ENCODE assay signal across 18 cellular contexts in genomic region chr6:74604279-74604678, GRCh38.
A peak's percentile ranks its signal among the peaks of the same experiment; 100 is the strongest.
DNase-seq lines count a peak whose midpoint lies in the region; TF ChIP-seq lines count a peak whose summit lies in the region.
"Had no signal": no experiment of that assay in that cellular context is flagged by ENCODE, and none has a peak within 500 bp of the region (broad histone marks: within the 10 kb centered on the region; RNA-seq: fewer than 3 reads in every experiment).

No MANE protein-coding gene starts in this region.

- no peaks in the 10 kb centered on the region for H3K79me1 ChIP-seq in mesenchymal stem cell (replicated peaks; ENCODE audit: low read length, poor library complexity, severe bottlenecking)

- no peak overlapping the region for H4K8ac ChIP-seq in mesenchymal stem cell (ENCODE audit: low read length)

- H3K23ac ChIP-seq in mesenchymal stem cell (ENCODE audit: low read length in 2 of 2), result no peak overlapping the region

- peaks cover 34% of the 10 kb centered on the region for H3K4me1 Mint-ChIP-seq in mesothelial cell of epicardium
- H3K4me1 Mint-ChIP-seq: B cell; CD4-positive, CD25-positive, alpha-beta regulatory T cell had no signal

- H2AFZ ChIP-seq in GM23248 (no peak overlapping the region), osteoblast (ENCODE audit: low read length) (no peak overlapping the region), mesenchymal stem cell (ENCODE audit: low read depth, low read length) (no peak overlapping the region)

- TF ChIP-seq CTCF in mesothelial cell of epicardium (IDR thresholded peaks at IDR 0.05; ENCODE audit: unreplicated experiment), result no peak
- no peak for TF ChIP-seq CTCF in osteoblast (IDR thresholded peaks at IDR 0.05; ENCODE audit: extremely low read depth, low read depth, low read length)

- H2BK5ac ChIP-seq in mesenchymal stem cell (ENCODE audit: low read depth, low read length, poor library complexity, severe bottlenecking), result no peak overlapping the region

- H3K27me3 ChIP-seq in GM23248 (replicated peaks; ENCODE audit: insufficient read depth) (no peaks in the 10 kb centered on the region), osteoblast (ENCODE audit: insufficient read depth, low read length) (no peaks in the 10 kb centered on the region), mesenchymal stem cell (ENCODE audit: control insufficient read depth in 1 of 2, insufficient read depth in 1 of 2, low read length in 2 of 2) (no peaks in the 10 kb centered on the region)
- H3K27me3 ChIP-seq: BLaER1 had no signal

- no peaks in the 10 kb centered on the region for H3K79me2 ChIP-seq in GM23248 (ENCODE audit: insufficient read depth)
- H3K79me2 ChIP-seq in osteoblast (ENCODE audit: insufficient read depth, low read length), result no peaks in the 10 kb centered on the region

- H2BK120ac ChIP-seq in mesenchymal stem cell (ENCODE audit: low read depth, low read length), result no peak overlapping the region

- H2BK12ac ChIP-seq in mesenchymal stem cell (ENCODE audit: low read length in 2 of 2), result no peak overlapping the region

- H3K9me3 ChIP-seq in GM23248 (ENCODE audit: low read depth) (no peaks in the 10 kb centered on the region), SK-N-MC (ENCODE audit: low read depth, low read length) (no peaks in the 10 kb centered on the region), osteoblast (ENCODE audit: low read depth, low read length) (no peaks in the 10 kb centered on the region), mesenchymal stem cell (ENCODE audit: control insufficient read depth, low read length) (no peaks in the 10 kb centered on the region)
- H3K9me3 ChIP-seq: BLaER1, Caco-2 had no signal

- no peak overlapping the region for H3K4ac ChIP-seq in mesenchymal stem cell (ENCODE audit: low read depth in 1 of 2, low read length in 2 of 2)

- no peak overlapping the region for H2AK5ac ChIP-seq in mesenchymal stem cell (ENCODE audit: low read length, severe bottlenecking)

- H3K18ac ChIP-seq in mesenchymal stem cell (ENCODE audit: low read depth in 1 of 2, low read length in 2 of 2), result no peak overlapping the region

- no peak overlapping the region for H3K27ac ChIP-seq in GM23248
- H3K27ac ChIP-seq in SK-N-MC, result peak overlapping the region; percentile 98
- H3K27ac ChIP-seq in osteoblast (ENCODE audit: low read depth, low read length), result peak overlapping the region; percentile 17
- H3K27ac ChIP-seq in mesenchymal stem cell (ENCODE audit: low read length, poor library complexity, severe bottlenecking), result no peak overlapping the region
- H3K27ac ChIP-seq: 22Rv1, BLaER1, C4-2B had no signal

- no peak overlapping the region for H3K4me3 Mint-ChIP-seq in mesothelial cell of epicardium
- H3K4me3 Mint-ChIP-seq: B cell; CD4-positive, CD25-positive, alpha-beta regulatory T cell; CD8-positive, alpha-beta T cell had no signal

- WGBS in GM23248 (ENCODE audit: low coverage in 1 of 2, low lambda C conversion rate in 2 of 2, missing lambda C conversion rate in 2 of 2), 2 experiments, result 80 to 83% methylated on average over 3 of the region's 3 CpGs
- WGBS in mesenchymal stem cell, result 94% methylated on average over 3 of the region's 3 CpGs

- no peak overlapping the region for H3K14ac ChIP-seq in mesenchymal stem cell (ENCODE audit: low read length in 2 of 2)

- no peak overlapping the region for H3K4me3 ChIP-seq in GM23248
- H3K4me3 ChIP-seq in SK-N-MC, result peak overlapping the region; percentile 50; the same call in 1 of the 2 replicates
- no peak overlapping the region for H3K4me3 ChIP-seq in osteoblast (ENCODE audit: insufficient read depth, low read length)
- no peak overlapping the region for H3K4me3 ChIP-seq in mesenchymal stem cell (ENCODE audit: insufficient read depth in 1 of 2, low read depth in 1 of 2, low read length in 2 of 2)
- H3K4me3 ChIP-seq: BLaER1 had no signal

- H3K4me2 ChIP-seq in GM23248 (ENCODE audit: unreplicated experiment), result peak overlapping the region; percentile 9
- no peak overlapping the region for H3K4me2 ChIP-seq in osteoblast (ENCODE audit: insufficient read depth, low read length)
- no peak overlapping the region for H3K4me2 ChIP-seq in mesenchymal stem cell (ENCODE audit: low read length, poor library complexity, severe bottlenecking)
- H3K4me2 ChIP-seq: BLaER1 had no signal

- no peak overlapping the region for H4K91ac ChIP-seq in mesenchymal stem cell (ENCODE audit: low read length)

- peaks cover 37% of the 10 kb centered on the region for H3F3A ChIP-seq in GM23248 (ENCODE audit: insufficient read depth)

- peaks cover 2% of the 10 kb centered on the region; the same call in 1 of the 2 replicates for H3K9me2 ChIP-seq in GM23248 (ENCODE audit: insufficient read depth)

- DNase-seq in GM23248, result no peak
- no peak for DNase-seq in SK-N-MC (ENCODE audit: low read depth, low spot score)
- DNase-seq in mesothelial cell of epicardium (ENCODE audit: low spot score in 2 of 2, unreplicated experiment in 2 of 2), result no peak
- no peak for DNase-seq in osteoblast (ENCODE audit: insufficient read length, low spot score, missing footprints)
- DNase-seq in activated CD8-positive, alpha-beta memory T cell treated with anti-CD3 and anti-CD28 coated beads, Interleukin-2, amount 50 U/mL, for 48 hours, result no peak
- no peak for DNase-seq in mesenchymal stem cell
- DNase-seq in NCI-H446 (lab: John Stamatoyannopoulos, UW), result no peak
- no peak for DNase-seq in putamen (ENCODE audit: low spot score)
- DNase-seq: Caco-2; CD4-positive, CD25-positive, alpha-beta regulatory T cell; CD8-positive, alpha-beta T cell; DMS153; DND-41; H7 had no signal

- H2BK15ac ChIP-seq in mesenchymal stem cell (ENCODE audit: low read depth, poor library complexity, severe bottlenecking), result no peak overlapping the region

- H3K9ac ChIP-seq in GM23248 (no peak overlapping the region), SK-N-MC (ENCODE audit: insufficient read length) (peak overlapping the region; percentile 67), mesenchymal stem cell (ENCODE audit: low read length) (no peak overlapping the region)
- H3K9ac ChIP-seq: BLaER1 had no signal

- H3K27me3 Mint-ChIP-seq in mesothelial cell of epicardium (ENCODE audit: low read depth), result no peaks in the 10 kb centered on the region
- H3K27me3 Mint-ChIP-seq: B cell; CD4-positive, CD25-positive, alpha-beta regulatory T cell had no signal

- in situ Hi-C loops in GM23248 (cut with MboI), result no loop called here

- peak overlapping the region; percentile 57 for H3K27ac Mint-ChIP-seq in mesothelial cell of epicardium
- H3K27ac Mint-ChIP-seq: B cell; CD4-positive, CD25-positive, alpha-beta regulatory T cell; CD8-positive, alpha-beta T cell had no signal

- peaks cover under 1% of the 10 kb centered on the region for H3K9me3 Mint-ChIP-seq in mesothelial cell of epicardium
- H3K9me3 Mint-ChIP-seq: CD8-positive, alpha-beta T cell had no signal

- H3K36me3 ChIP-seq in GM23248 (ENCODE audit: low read depth) (no peaks in the 10 kb centered on the region), SK-N-MC (ENCODE audit: insufficient read depth, low read length) (no peaks in the 10 kb centered on the region), osteoblast (ENCODE audit: insufficient read depth, low read length) (no peaks in the 10 kb centered on the region), mesenchymal stem cell (ENCODE audit: control insufficient read depth in 1 of 2, insufficient read depth in 2 of 2, low read depth in 1 of 2, low read length in 2 of 2) (no peaks in the 10 kb centered on the region)
- H3K36me3 ChIP-seq: BLaER1 had no signal

- H3K36me3 Mint-ChIP-seq in mesothelial cell of epicardium, result no peaks in the 10 kb centered on the region
- H3K36me3 Mint-ChIP-seq: CD4-positive, CD25-positive, alpha-beta regulatory T cell; CD8-positive, alpha-beta T cell had no signal

- H3K4me1 ChIP-seq in GM23248 (ENCODE audit: insufficient read depth) (peaks cover 62% of the 10 kb centered on the region), osteoblast (ENCODE audit: insufficient read depth, low read length) (peaks cover 54% of the 10 kb centered on the region), mesenchymal stem cell (ENCODE audit: control insufficient read depth, insufficient read depth, low read depth, low read length) (no peaks in the 10 kb centered on the region)
- H3K4me1 ChIP-seq: Caco-2 had no signal

- H4K20me1 ChIP-seq in GM23248 (ENCODE audit: insufficient read depth), result no peaks in the 10 kb centered on the region
- H4K20me1 ChIP-seq in osteoblast (ENCODE audit: insufficient read depth, low read length), result no peaks in the 10 kb centered on the region
- H4K20me1 ChIP-seq: BLaER1 had no signal

Comparison
In these comparisons a context has a peak if more than half of its experiments do, and no peak if none do; other contexts are left out.
1. H3K27ac ChIP-seq: peak in SK-N-MC (single experiment) and osteoblast (single experiment); none in GM23248 (single experiment) and mesenchymal stem cell (single experiment).